8 cellular contexts compared by ENCODE assay signal in genomic region chr1:24392604-24392946, GRCh38. TPM values are rescaled to one million over a fixed set of nuclear protein-coding genes. Genes with fewer than 3 reads are reported as not detected.
DNase-seq lines count a peak whose midpoint lies in the region; ATAC-seq and TF ChIP-seq lines count a peak whose summit lies in the region.

No MANE protein-coding gene starts in this region.

- H3K9me3 ChIP-seq in testis: no peaks in the 10 kb centered on the region

- intact Hi-C loops in testis (cut with DNase I; ENCODE audit: low total_unique reads): no loop called here

- H3K9me3 Mint-ChIP-seq in stimulated activated naive CD8-positive, alpha-beta T cell treated with anti-CD3 and anti-CD28 coated beads, Interleukin-15, Interleukin-2, amounts not matched to agents 100 ng/mL and 50 ng/mL, for 24 hours: no peaks in the 10 kb centered on the region
- no peaks in the 10 kb centered on the region for H3K9me3 Mint-ChIP-seq in activated CD8-positive, alpha-beta T cell treated with anti-CD3 and anti-CD28 coated beads, Interleukin-2, amount 10 ng/mL, durations not matched to agents 7 days and 5 days (ENCODE audit: insufficient read depth)
- no peaks in the 10 kb centered on the region for H3K9me3 Mint-ChIP-seq in naive B cell

- peaks cover 40% of the 10 kb centered on the region for H3K4me1 Mint-ChIP-seq in stimulated activated naive CD8-positive, alpha-beta T cell treated with anti-CD3 and anti-CD28 coated beads, Interleukin-15, Interleukin-2, amounts not matched to agents 100 ng/mL and 50 ng/mL, for 24 hours (ENCODE audit: low read depth)
- peaks cover 26% of the 10 kb centered on the region for H3K4me1 Mint-ChIP-seq in activated CD8-positive, alpha-beta T cell treated with anti-CD3 and anti-CD28 coated beads, Interleukin-2, amount 10 ng/mL, durations not matched to agents 7 days and 5 days (ENCODE audit: low read depth)
- peaks cover 26 to 32% (median 30%) of the 10 kb centered on the region in 3 donors for H3K4me1 Mint-ChIP-seq in naive B cell

- WGBS in testis, 2 donors: 82 to 87% methylated on average over 4 of the region's 4 CpGs

- H3K36me3 Mint-ChIP-seq in stimulated activated naive CD8-positive, alpha-beta T cell treated with anti-CD3 and anti-CD28 coated beads, Interleukin-15, Interleukin-2, amounts not matched to agents 100 ng/mL and 50 ng/mL, for 24 hours (ENCODE audit: low read depth): no peaks in the 10 kb centered on the region
- H3K36me3 Mint-ChIP-seq in activated CD8-positive, alpha-beta T cell treated with anti-CD3 and anti-CD28 coated beads, Interleukin-2, amount 10 ng/mL, durations not matched to agents 7 days and 5 days (ENCODE audit: low read depth): peaks cover 4% of the 10 kb centered on the region
- H3K36me3 Mint-ChIP-seq in naive B cell: peaks cover 0 to 5% of the 10 kb centered on the region in 2 donors

- no peak for TF ChIP-seq CTCF in testis (IDR thresholded peaks at IDR 0.05)

- no peak for TF ChIP-seq POLR2A in testis (IDR thresholded peaks at IDR 0.05)

- no peaks in the 10 kb centered on the region for H3K27me3 Mint-ChIP-seq in stimulated activated naive CD8-positive, alpha-beta T cell treated with anti-CD3 and anti-CD28 coated beads, Interleukin-15, Interleukin-2, amounts not matched to agents 100 ng/mL and 50 ng/mL, for 24 hours
- H3K27me3 Mint-ChIP-seq in activated CD8-positive, alpha-beta T cell treated with anti-CD3 and anti-CD28 coated beads, Interleukin-2, amount 10 ng/mL, durations not matched to agents 7 days and 5 days (ENCODE audit: low read depth): no peaks in the 10 kb centered on the region
- no peaks in the 10 kb centered on the region for H3K27me3 Mint-ChIP-seq in naive B cell

- DNase-seq in stimulated activated naive CD8-positive, alpha-beta T cell treated with anti-CD3 and anti-CD28 coated beads, Interleukin-15, Interleukin-2, amounts not matched to agents 100 U/mL and 50 U/mL, for 24 hours: no peak
- peak; percentile 16 for DNase-seq in activated CD8-positive, alpha-beta T cell treated with anti-CD3 and anti-CD28 coated beads, Interleukin-2, amount 10 ng/mL, durations not matched to agents 7 days and 5 days
- DNase-seq in naive B cell (no peak), testis (no peak), COLO829 (ENCODE audit: low spot score) (no peak), NCI-H526 treated with DMSO at 0.1 percent for 48 hours (lab: John Stamatoyannopoulos, UW) (no peak)

- ATAC-seq in stimulated activated naive CD8-positive, alpha-beta T cell treated with anti-CD3 and anti-CD28 coated beads, Interleukin-15, Interleukin-2, amounts not matched to agents 100 U/mL and 50 U/mL, for 24 hours: no peak
- ATAC-seq in activated CD8-positive, alpha-beta T cell treated with anti-CD3 and anti-CD28 coated beads, Interleukin-2, amount 10 ng/mL, durations not matched to agents 7 days and 5 days: no peak
- ATAC-seq in naive B cell (ENCODE audit: low read depth in 2 of 2) (peak in 1 of 2 donors; percentile 4), HG03457 (IDR thresholded peaks at IDR 0.05; ENCODE audit: unreplicated experiment) (no peak)

- peak overlapping the region in 1 of 2 donors; percentile 82 for H3K27ac ChIP-seq in testis

- peak overlapping the region; percentile 67 for H3K4me3 Mint-ChIP-seq in stimulated activated naive CD8-positive, alpha-beta T cell treated with anti-CD3 and anti-CD28 coated beads, Interleukin-15, Interleukin-2, amounts not matched to agents 100 ng/mL and 50 ng/mL, for 24 hours
- no peak overlapping the region for H3K4me3 Mint-ChIP-seq in activated CD8-positive, alpha-beta T cell treated with anti-CD3 and anti-CD28 coated beads, Interleukin-2, amount 10 ng/mL, durations not matched to agents 7 days and 5 days
- H3K4me3 Mint-ChIP-seq in naive B cell: peak overlapping the region in 3 of 8 donors; percentile 3 to 77 (median 77)

- CTCF ChIA-PET in activated CD8-positive, alpha-beta T cell treated with anti-CD3 and anti-CD28 coated beads, Interleukin-2, amount 10 ng/mL, durations not matched to agents 7 days and 5 days (lab: Charles Lee): interaction anchor here (0.7 to 6.2 kb wide), 40 partner anchors 8 to 620 kb away, joined by 3 to 375 read pairs (median 6); partner anchors contain the start of genes GRHL3, NIPAL3 and STPG1

- peaks cover 5% of the 10 kb centered on the region for H3K4me1 ChIP-seq in testis

- no peaks in the 10 kb centered on the region for H3K36me3 ChIP-seq in testis (ENCODE audit: low read depth, missing control alignments)

- POLR2A ChIA-PET in activated CD8-positive, alpha-beta T cell treated with anti-CD3 and anti-CD28 coated beads, Interleukin-2, amount 10 ng/mL, durations not matched to agents 7 days and 5 days (lab: Charles Lee): interaction anchor here (1.1 to 3.6 kb wide), 3 partner anchors 21 to 203 kb away, joined by 4 to 18 read pairs (median 5); partner anchors contain the start of gene STPG1

- no peaks in the 10 kb centered on the region for H3K27me3 ChIP-seq in testis

- no peak overlapping the region for H3K4me3 ChIP-seq in testis

- peak overlapping the region; percentile 74 for H3K27ac Mint-ChIP-seq in stimulated activated naive CD8-positive, alpha-beta T cell treated with anti-CD3 and anti-CD28 coated beads, Interleukin-15, Interleukin-2, amounts not matched to agents 100 ng/mL and 50 ng/mL, for 24 hours
- H3K27ac Mint-ChIP-seq in activated CD8-positive, alpha-beta T cell treated with anti-CD3 and anti-CD28 coated beads, Interleukin-2, amount 10 ng/mL, durations not matched to agents 7 days and 5 days: no peak overlapping the region
- H3K27ac Mint-ChIP-seq in naive B cell: peak overlapping the region in 5 of 6 donors; percentile 85 to 100 (median 96)

RNA-seq across cellular contexts. Expression of gene STPG1, which starts 21.0 kb away (rescaled TPM):
- total RNA-seq in activated CD8-positive, alpha-beta T cell treated with anti-CD3 and anti-CD28 coated beads, Interleukin-2, amount 10 ng/mL, durations not matched to agents 7 days and 5 days: 1 to 10 TPM; 8.0 to 9.9 TPM
- polyA plus RNA-seq in naive B cell (ENCODE audit: low read depth in 6 of 6) (1 to 10 TPM; 3.1 to 8.7 (median 3.9) TPM), testis (ENCODE audit: insufficient read depth, low read depth, low replicate concordance) (67.6 TPM)
- 10 to 100 TPM; 25.1 to 45.9 TPM for total RNA-seq in testis

RNA-seq across cellular contexts. Expression of gene NIPAL3, which starts 23.0 kb away (rescaled TPM):
- total RNA-seq in activated CD8-positive, alpha-beta T cell treated with anti-CD3 and anti-CD28 coated beads, Interleukin-2, amount 10 ng/mL, durations not matched to agents 7 days and 5 days: 10 to 100 TPM; 43.4 to 46.9 TPM
- polyA plus RNA-seq in naive B cell (ENCODE audit: low read depth in 6 of 6): 10 to 100 TPM; 18.3 to 39.8 (median 26.4) TPM
- total RNA-seq in testis: 10 to 100 TPM; 33.1 to 46.0 TPM
- 11.2 TPM for polyA plus RNA-seq in testis (ENCODE audit: insufficient read depth, low read depth, low replicate concordance)
